ENCODE assay signal across 21 cellular contexts in the genomic region with DNA sequence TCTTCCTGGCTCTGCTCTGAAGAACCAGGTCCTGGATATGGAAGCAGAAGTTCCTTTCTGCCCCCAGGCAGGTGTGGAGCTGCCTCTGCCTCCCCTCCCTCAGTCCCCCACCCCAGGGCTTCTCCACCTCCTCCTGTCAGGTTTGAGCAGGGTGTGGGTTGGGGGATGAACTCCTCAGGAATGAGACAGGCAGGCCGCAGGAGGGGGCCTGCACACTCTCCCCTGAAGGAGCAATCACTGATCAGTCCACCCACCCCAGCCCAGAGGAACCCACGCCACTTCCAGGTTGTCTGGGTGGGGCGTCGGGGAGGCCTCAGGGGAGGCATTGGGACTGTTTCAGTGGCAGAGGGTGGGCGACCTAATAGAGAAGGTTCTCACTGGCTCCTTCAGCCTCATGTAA. TPM values are rescaled to one million over a fixed set of nuclear protein-coding genes. Genes with fewer than 3 reads are reported as not detected.
"Had no signal": no experiment of that assay in that cellular context is flagged by ENCODE, and none has a peak within 500 bp of the region (broad histone marks: within the 10 kb centered on the region; RNA-seq: fewer than 3 reads in every experiment).

No MANE protein-coding gene starts in this region.

- H3K4me3 Mint-ChIP-seq: activated CD4-positive, alpha-beta memory T cell treated with anti-CD3 and anti-CD28 coated beads for 36 hours; activated CD4-positive, alpha-beta T cell treated with anti-CD3 and anti-CD28 coated beads for 36 hours had no signal

- H3K4me1 Mint-ChIP-seq: activated CD4-positive, alpha-beta T cell treated with anti-CD3 and anti-CD28 coated beads for 36 hours had no signal

- H3K9me3 ChIP-seq: breast epithelium, mucosa of descending colon, sigmoid colon, SJSA1 had no signal

- H3K4me1 ChIP-seq: breast epithelium, sigmoid colon, SJSA1 had no signal

- ATAC-seq: activated CD4-positive, alpha-beta T cell treated with anti-CD3 and anti-CD28 coated beads for 36 hours; activated naive CD4-positive, alpha-beta T cell treated with anti-CD3 and anti-CD28 coated beads, Interleukin-2, amount 50 U/mL, for 72 hours; left cardiac atrium; mucosa of descending colon had no signal

- DNase-seq: activated CD4-positive, alpha-beta memory T cell treated with anti-CD3 and anti-CD28 coated beads for 36 hours; activated CD4-positive, alpha-beta T cell treated with anti-CD3 and anti-CD28 coated beads for 36 hours; activated T-cell treated with anti-CD3 and anti-CD28 coated beads for 4 hours; cerebellar nuclear complex; effector CD4-positive, alpha-beta T cell; foreskin melanocyte; glutamatergic neuron; islet precursor cell; left cardiac atrium; mesenchymal stem cell; mucosa of descending colon; occipital lobe; sigmoid colon; stimulated activated CD4-positive, alpha-beta T cell treated with anti-CD3 and anti-CD28 coated beads, Interleukin-2, amount 100 ng/mL, for 48 hours; stimulated activated CD8-positive, alpha-beta memory T cell treated with anti-CD3 and anti-CD28 coated beads, Interleukin-4, amount 100 ng/mL, for 48 hours; stimulated activated naive CD4-positive, alpha-beta T cell; T-helper 1 cell had no signal

- H3K36me3 Mint-ChIP-seq: activated CD4-positive, alpha-beta memory T cell treated with anti-CD3 and anti-CD28 coated beads for 36 hours; activated naive CD4-positive, alpha-beta T cell treated with anti-CD3 and anti-CD28 coated beads, Interleukin-2, amount 50 U/mL, for 72 hours had no signal

- H3K27me3 ChIP-seq: breast epithelium, sigmoid colon, SJSA1 had no signal

- H3K4me3 ChIP-seq: breast epithelium, mucosa of descending colon, sigmoid colon, SJSA1, smooth muscle cell had no signal

- H3K27me3 Mint-ChIP-seq: activated CD4-positive, alpha-beta memory T cell treated with anti-CD3 and anti-CD28 coated beads for 36 hours; activated CD4-positive, alpha-beta T cell treated with anti-CD3 and anti-CD28 coated beads for 36 hours had no signal

- H3K27ac ChIP-seq: breast epithelium, sigmoid colon, SJSA1 had no signal

- H3K27ac Mint-ChIP-seq: activated CD4-positive, alpha-beta memory T cell treated with anti-CD3 and anti-CD28 coated beads for 36 hours; activated CD4-positive, alpha-beta T cell treated with anti-CD3 and anti-CD28 coated beads for 36 hours; activated naive CD4-positive, alpha-beta T cell treated with anti-CD3 and anti-CD28 coated beads, Interleukin-2, amount 50 U/mL, for 72 hours had no signal

- H3K36me3 ChIP-seq: breast epithelium, sigmoid colon, SJSA1 had no signal

RNA-seq across cellular contexts. Expression of a gene that starts 26.6 kb away (rescaled TPM):
- total RNA-seq: SJSA1 had no signal
